In genomic region chr3:114216186-114216970, GRCh38 we compare ENCODE assay signal across 20 cellular contexts. TPM values are rescaled to one million over a fixed set of nuclear protein-coding genes. Genes with fewer than 3 reads are reported as not detected.
DNase-seq lines count a peak whose midpoint lies in the region; ATAC-seq and TF ChIP-seq lines count a peak whose summit lies in the region.
"Had no signal": no experiment of that assay in that cellular context is flagged by ENCODE, and none has a peak within 500 bp of the region (broad histone marks: within the 10 kb centered on the region; RNA-seq: fewer than 3 reads in every experiment).

No MANE protein-coding gene starts in this region.

- DNase-seq in DMS79 treated with DMSO at 0.1 percent for 48 hours (lab: John Stamatoyannopoulos, UW) (peak; percentile 4), DMS79 (lab: John Stamatoyannopoulos, UW) (no peak), fibroblast of gingiva (ENCODE audit: low read depth) (peak; percentile 10), progenitor cell of endocrine pancreas (ENCODE audit: low spot score, unreplicated experiment) (no peak), prostate gland (ENCODE audit: low spot score) (no peak)
- DNase-seq: activated naive CD4-positive, alpha-beta T cell treated with anti-CD3 and anti-CD28 coated beads, Interleukin-2, amount 50 U/mL, for 16 hours; mesenchymal stem cell; NCI-H1417 treated with DMSO at 0.1 percent for 48 hours had no signal

- H3K4me3 ChIP-seq in OCI-LY1 (ENCODE audit: low read depth, low read length, poor library complexity, severe bottlenecking) (peak overlapping the region; percentile 55), skeletal muscle satellite cell (ENCODE audit: low read length) (no peak overlapping the region), prostate gland (no peak overlapping the region)
- H3K4me3 ChIP-seq: breast epithelium had no signal

- H3K4me3 Mint-ChIP-seq in progenitor cell of endocrine pancreas (ENCODE audit: low read depth), result no peak overlapping the region
- H3K4me3 Mint-ChIP-seq: neural crest cell; stimulated activated naive CD8-positive, alpha-beta T cell treated with anti-CD3 and anti-CD28 coated beads, Interleukin-15, Interleukin-2, amounts not matched to agents 100 ng/mL and 50 ng/mL, for 24 hours had no signal

- H3K4me1 ChIP-seq in OCI-LY1 (ENCODE audit: insufficient read depth, low read length, severe bottlenecking) (peaks cover 82% of the 10 kb centered on the region), skeletal muscle satellite cell (ENCODE audit: control insufficient read depth, insufficient read depth, low read length) (peaks cover 55% of the 10 kb centered on the region), prostate gland (replicated peaks) (no peaks in the 10 kb centered on the region)

- H3K36me3 ChIP-seq in OCI-LY1 (ENCODE audit: insufficient read depth, low read length) (no peaks in the 10 kb centered on the region), skeletal muscle satellite cell (ENCODE audit: insufficient read depth, low read length) (no peaks in the 10 kb centered on the region), prostate gland (no peaks in the 10 kb centered on the region)
- H3K36me3 ChIP-seq: breast epithelium had no signal

- H3K4me2 ChIP-seq in OCI-LY1 (ENCODE audit: low read length) (peak overlapping the region; percentile 65; the same call in 1 of the 2 replicates), skeletal muscle satellite cell (ENCODE audit: low read length) (peak overlapping the region; percentile 58)

- H3K4me1 Mint-ChIP-seq in progenitor cell of endocrine pancreas (ENCODE audit: low read depth), result no peaks in the 10 kb centered on the region
- H3K4me1 Mint-ChIP-seq: CD14-positive monocyte, neural crest cell had no signal

- no peaks in the 10 kb centered on the region for H3K79me2 ChIP-seq in OCI-LY1 (ENCODE audit: insufficient read depth, low read length)

- H3K9me3 Mint-ChIP-seq in progenitor cell of endocrine pancreas (ENCODE audit: low read depth), result no peaks in the 10 kb centered on the region
- H3K9me3 Mint-ChIP-seq: neural crest cell; stimulated activated naive CD8-positive, alpha-beta T cell treated with anti-CD3 and anti-CD28 coated beads, Interleukin-15, Interleukin-2, amounts not matched to agents 100 ng/mL and 50 ng/mL, for 24 hours had no signal

- H3K27ac ChIP-seq in OCI-LY1 (ENCODE audit: low read depth, low read length, poor library complexity, severe bottlenecking) (peak overlapping the region; percentile 95), prostate gland (no peak overlapping the region)
- H3K27ac ChIP-seq: 22Rv1, breast epithelium had no signal

- no peak for TF ChIP-seq POLR2A in prostate gland (IDR thresholded peaks at IDR 0.05)

- no peaks in the 10 kb centered on the region for H3K9me2 ChIP-seq in OCI-LY1 (ENCODE audit: low read depth, low read length)

- no peak for TF ChIP-seq CTCF in OCI-LY1 (IDR thresholded peaks at IDR 0.05; ENCODE audit: low read length)
- no peak for TF ChIP-seq CTCF in progenitor cell of endocrine pancreas (IDR thresholded peaks at IDR 0.05; ENCODE audit: unreplicated experiment)
- TF ChIP-seq CTCF in prostate gland (IDR thresholded peaks at IDR 0.05), result no peak

- H3F3A ChIP-seq in OCI-LY1 (ENCODE audit: insufficient read depth, low read length), result 0 out of 2 replicates have a peak, but pooled peaks cover 5% of the 10 kb centered on the region

- no peak overlapping the region for H2AFZ ChIP-seq in OCI-LY1 (ENCODE audit: low read length)

- no peaks in the 10 kb centered on the region for H4K20me1 ChIP-seq in OCI-LY1 (ENCODE audit: insufficient read depth, low read length)

- intact Hi-C loops in prostate gland (cut with DNase I), result no loop called here

- H3K27me3 Mint-ChIP-seq in progenitor cell of endocrine pancreas, result peaks cover 4% of the 10 kb centered on the region
- H3K27me3 Mint-ChIP-seq: stimulated activated naive CD8-positive, alpha-beta T cell treated with anti-CD3 and anti-CD28 coated beads, Interleukin-15, Interleukin-2, amounts not matched to agents 100 ng/mL and 50 ng/mL, for 24 hours had no signal

- H3K9ac ChIP-seq in OCI-LY1 (ENCODE audit: low read length) (no peak overlapping the region; the same call in 1 of the 2 replicates), skeletal muscle satellite cell (ENCODE audit: low read depth, low read length) (no peak overlapping the region)

- 83% methylated on average over 5 of the region's 5 CpGs for WGBS in prostate gland

- H3K36me3 Mint-ChIP-seq in progenitor cell of endocrine pancreas (ENCODE audit: insufficient read depth), result no peaks in the 10 kb centered on the region
- H3K36me3 Mint-ChIP-seq: CD14-positive monocyte had no signal

- H3K9me3 ChIP-seq in OCI-LY1 (ENCODE audit: low read length) (no peaks in the 10 kb centered on the region), skeletal muscle satellite cell (replicated peaks; ENCODE audit: low read length) (no peaks in the 10 kb centered on the region), prostate gland (no peaks in the 10 kb centered on the region)
- H3K9me3 ChIP-seq: breast epithelium had no signal

- no peak overlapping the region for H3K27ac Mint-ChIP-seq in progenitor cell of endocrine pancreas
- H3K27ac Mint-ChIP-seq: CD14-positive monocyte; stimulated activated naive CD8-positive, alpha-beta T cell treated with anti-CD3 and anti-CD28 coated beads, Interleukin-15, Interleukin-2, amounts not matched to agents 100 ng/mL and 50 ng/mL, for 24 hours had no signal

- ATAC-seq in HG03196 (IDR thresholded peaks at IDR 0.05; ENCODE audit: unreplicated experiment), result no peak

- H3K27me3 ChIP-seq in OCI-LY1 (ENCODE audit: insufficient read depth, low read length) (no peaks in the 10 kb centered on the region), skeletal muscle satellite cell (ENCODE audit: control insufficient read depth, insufficient read depth, low read length) (peaks cover 13% of the 10 kb centered on the region), prostate gland (replicated peaks; ENCODE audit: insufficient read depth) (peaks cover 2% of the 10 kb centered on the region)
- H3K27me3 ChIP-seq: breast epithelium had no signal

RNA-seq across cellular contexts. Expression of gene ZNF80, which starts 21.0 kb away (rescaled TPM):
- not detected in 2 replicates for total RNA-seq in skeletal muscle satellite cell (2012; rRNA removed)
- total RNA-seq in progenitor cell of endocrine pancreas (not detected in 2 replicates), prostate gland (under 1 TPM in 1 of 2 donors, not detected in 1; 0.62 TPM)
- total RNA-seq: dermis blood vessel endothelial cell, epithelial cell of proximal tubule, neural crest cell, RPMI7951, ureter had no signal

RNA-seq across cellular contexts. Expression of gene DRD3, which starts 37.5 kb away (rescaled TPM):
- not detected in 2 replicates for total RNA-seq in skeletal muscle satellite cell (2012; rRNA removed)
- total RNA-seq in progenitor cell of endocrine pancreas, result not detected in 2 replicates
- not detected for total RNA-seq in prostate gland
- total RNA-seq: breast epithelium, dermis blood vessel endothelial cell, epithelial cell of proximal tubule, neural crest cell, RPMI7951, ureter had no signal

Comparison
In these comparisons a context has a peak if more than half of its experiments do, and no peak if none do; other contexts are left out.
1. DNase-seq: peak in DMS79 treated with DMSO at 0.1 percent for 48 hours (single experiment) and fibroblast of gingiva (single experiment); none in DMS79 (single experiment), progenitor cell of endocrine pancreas (single experiment) and prostate gland (single experiment).